In the genomic region with DNA sequence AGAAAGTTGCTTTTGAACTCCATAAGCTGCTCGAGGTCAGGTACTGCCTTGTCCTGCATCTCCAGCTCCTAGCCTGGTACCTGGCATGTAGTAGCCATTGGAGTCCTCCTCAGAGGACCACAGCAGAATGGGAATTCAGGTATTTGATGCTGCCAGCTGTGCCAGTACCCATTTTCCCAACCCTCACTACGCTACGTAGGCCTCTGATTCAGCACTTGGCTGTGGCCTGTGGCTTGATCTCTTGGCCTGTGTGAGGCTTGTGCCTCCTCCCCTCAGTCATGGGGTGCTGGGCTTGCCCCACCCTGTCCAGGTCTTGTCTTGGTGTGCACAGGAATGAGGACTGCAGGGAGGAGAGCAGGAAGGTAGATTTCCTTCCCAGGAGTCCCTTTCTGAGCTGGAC, we compare ENCODE assay signal across 9 cellular contexts. TPM values are rescaled to one million over a fixed set of nuclear protein-coding genes. Genes with fewer than 3 reads are reported as not detected.
DNase-seq lines count a peak whose midpoint lies in the region; ATAC-seq and TF ChIP-seq lines count a peak whose summit lies in the region.
"Had no signal": no experiment of that assay in that cellular context is flagged by ENCODE, and none has a peak within 500 bp of the region (broad histone marks: within the 10 kb centered on the region; RNA-seq: fewer than 3 reads in every experiment).

No MANE protein-coding gene starts in this region.

- DNase-seq in activated CD4-positive, alpha-beta T cell treated with anti-CD3 and anti-CD28 coated beads, Interleukin-2, amount 10 ng/mL, durations not matched to agents 24 days and 14 days = peak; percentile 69
- DNase-seq in activated CD4-positive, alpha-beta T cell treated with anti-CD3 and anti-CD28 coated beads for 1 hour = no peak
- DNase-seq in Panc1 (ENCODE audit: low read depth, low spot score) (no peak), epithelial cell of prostate (ENCODE audit: low read depth, low spot score) (peak; percentile 66), foreskin melanocyte (no peak), OCI-M2 (lab: John Stamatoyannopoulos, UW; ENCODE audit: unreplicated experiment) (no peak)
- peak; percentile 45 for DNase-seq in stimulated activated naive B cell treated with anti-CD40 and anti-IgM and Interleukin-4, amounts not matched to agents 10 μg/mL and 1 μg/mL and 100 μg/mL, for 72 hours

- no peaks in the 10 kb centered on the region for H3K9me3 ChIP-seq in Panc1 (ENCODE audit: control insufficient read depth, insufficient read depth, low read depth, low read length)

- intact Hi-C loops in activated CD4-positive, alpha-beta T cell treated with anti-CD3 and anti-CD28 coated beads, Interleukin-2, amount 10 ng/mL, durations not matched to agents 24 days and 14 days (cut with micrococcal nuclease) = no loop called here
- intact Hi-C loops in Panc1 (cut with micrococcal nuclease; ENCODE audit: unreplicated experiment) = no loop called here

- H3K27me3 ChIP-seq in Panc1 (ENCODE audit: control insufficient read depth, insufficient read depth, low read length) = no peaks in the 10 kb centered on the region

- peaks cover 50% of the 10 kb centered on the region for H3K36me3 Mint-ChIP-seq in activated CD4-positive, alpha-beta T cell treated with anti-CD3 and anti-CD28 coated beads, Interleukin-2, amount 10 ng/mL, durations not matched to agents 24 days and 14 days (ENCODE audit: low read depth)
- H3K36me3 Mint-ChIP-seq in stimulated activated naive B cell treated with anti-CD40 and anti-IgM and Interleukin-4, amounts not matched to agents 10 μg/mL and 1 μg/mL and 100 μg/mL, for 72 hours = peaks cover 42 to 69% of the 10 kb centered on the region in 2 donors

- no peaks in the 10 kb centered on the region for H3K9me3 Mint-ChIP-seq in activated CD4-positive, alpha-beta T cell treated with anti-CD3 and anti-CD28 coated beads, Interleukin-2, amount 10 ng/mL, durations not matched to agents 24 days and 14 days
- H3K9me3 Mint-ChIP-seq in stimulated activated naive B cell treated with anti-CD40 and anti-IgM and Interleukin-4, amounts not matched to agents 10 μg/mL and 1 μg/mL and 100 μg/mL, for 72 hours = peaks cover 0 to 1% of the 10 kb centered on the region in 2 donors

- peaks cover 3% of the 10 kb centered on the region for H3K36me3 ChIP-seq in Panc1 (ENCODE audit: control insufficient read depth, insufficient read depth, low read length)

- no peak for TF ChIP-seq CTCF in Panc1 (IDR thresholded peaks at IDR 0.05)

- CTCF ChIA-PET in Panc1 (lab: Charles Lee) = no interaction called here

- POLR2A ChIA-PET in Panc1 (lab: Charles Lee) = no interaction called here

- H3K4me3 ChIP-seq in Panc1 (ENCODE audit: low read depth in 2 of 2, low read length in 2 of 2) = no peak overlapping the region

- H3K27ac ChIP-seq in Panc1 (ENCODE audit: low read length) = no peak overlapping the region
- H3K27ac ChIP-seq in epithelial cell of prostate = peak overlapping the region; percentile 68
- H3K27ac ChIP-seq: C4-2B had no signal

- no peaks in the 10 kb centered on the region for H3K27me3 Mint-ChIP-seq in activated CD4-positive, alpha-beta T cell treated with anti-CD3 and anti-CD28 coated beads, Interleukin-2, amount 10 ng/mL, durations not matched to agents 24 days and 14 days
- no peaks in the 10 kb centered on the region for H3K27me3 Mint-ChIP-seq in stimulated activated naive B cell treated with anti-CD40 and anti-IgM and Interleukin-4, amounts not matched to agents 10 μg/mL and 1 μg/mL and 100 μg/mL, for 72 hours

- in situ Hi-C loops in Panc1 (cut with HindIII; ENCODE audit: low pct_unique_long_range_greater_than_20kb, low sequenced_read_pairs) = no loop called here

- H3K4me1 Mint-ChIP-seq in activated CD4-positive, alpha-beta T cell treated with anti-CD3 and anti-CD28 coated beads, Interleukin-2, amount 10 ng/mL, durations not matched to agents 24 days and 14 days = peaks cover 58% of the 10 kb centered on the region
- peaks cover 54 to 78% of the 10 kb centered on the region in 2 donors for H3K4me1 Mint-ChIP-seq in stimulated activated naive B cell treated with anti-CD40 and anti-IgM and Interleukin-4, amounts not matched to agents 10 μg/mL and 1 μg/mL and 100 μg/mL, for 72 hours

- ATAC-seq in HG02970 (IDR thresholded peaks at IDR 0.05; ENCODE audit: low FRiP score, unreplicated experiment) = peak; percentile 54
- ATAC-seq in Panc1 = peak; percentile 36; the same call in 1 of the 2 replicates
- peak; percentile 80 to 86 for ATAC-seq in stimulated activated naive B cell treated with anti-CD40 and anti-IgM and Interleukin-4, amounts not matched to agents 10 μg/mL and 1 μg/mL and 100 μg/mL, for 72 hours (replicated peaks)

- H3K4me3 Mint-ChIP-seq in activated CD4-positive, alpha-beta T cell treated with anti-CD3 and anti-CD28 coated beads, Interleukin-2, amount 10 ng/mL, durations not matched to agents 24 days and 14 days = peak overlapping the region; percentile 73
- H3K4me3 Mint-ChIP-seq in stimulated activated naive B cell treated with anti-CD40 and anti-IgM and Interleukin-4, amounts not matched to agents 10 μg/mL and 1 μg/mL and 100 μg/mL, for 72 hours = peak overlapping the region; percentile 65 to 76

- BruUV-seq in Panc1 (replicated peaks; lab: Mats Ljungman, UMichigan) = no TSS peak

- H3K27ac Mint-ChIP-seq in activated CD4-positive, alpha-beta T cell treated with anti-CD3 and anti-CD28 coated beads, Interleukin-2, amount 10 ng/mL, durations not matched to agents 24 days and 14 days = peak overlapping the region; percentile 84
- peak overlapping the region; percentile 95 for H3K27ac Mint-ChIP-seq in stimulated activated naive B cell treated with anti-CD40 and anti-IgM and Interleukin-4, amounts not matched to agents 10 μg/mL and 1 μg/mL and 100 μg/mL, for 72 hours

- peaks cover 13% of the 10 kb centered on the region for H3K4me1 ChIP-seq in Panc1 (ENCODE audit: control insufficient read depth, insufficient read depth, low read length)

RNA-seq across cellular contexts. Expression of gene OTULIN, which starts 11.8 kb away (rescaled TPM):
- 52.5 and 62.1 TPM in 2 replicates for total RNA-seq in activated CD4-positive, alpha-beta T cell treated with anti-CD3 and anti-CD28 coated beads, Interleukin-2, amount 10 ng/mL, durations not matched to agents 24 days and 14 days
- 40.1 TPM for total RNA-seq in Panc1 (2021; ENCODE audit: unreplicated experiment)
- polyA plus RNA-seq in Panc1 (2012; ENCODE audit: insufficient read length) = 19.5 TPM

Comparison
In these comparisons a context has a peak if more than half of its experiments do, and no peak if none do; other contexts are left out.
1. DNase-seq: peak in activated CD4-positive, alpha-beta T cell treated with anti-CD3 and anti-CD28 coated beads, Interleukin-2, amount 10 ng/mL, durations not matched to agents 24 days and 14 days (single experiment), epithelial cell of prostate (single experiment) and stimulated activated naive B cell treated with anti-CD40 and anti-IgM and Interleukin-4, amounts not matched to agents 10 μg/mL and 1 μg/mL and 100 μg/mL, for 72 hours (single experiment); none in activated CD4-positive, alpha-beta T cell treated with anti-CD3 and anti-CD28 coated beads for 1 hour (single experiment), Panc1 (single experiment), foreskin melanocyte (single experiment) and OCI-M2 (single experiment).
2. Peak in every context shown above with its lines, with median percentiles within 50 percentile points of each other: ATAC-seq.